Comparison of ENCODE assay signal across 8 cellular contexts in genomic region chr1:24725209-24725651, GRCh38. TPM values are rescaled to one million over a fixed set of nuclear protein-coding genes. Genes with fewer than 3 reads are reported as not detected.
DNase-seq lines count a peak whose midpoint lies in the region; ATAC-seq and TF ChIP-seq lines count a peak whose summit lies in the region.
"Had no signal": no experiment of that assay in that cellular context is flagged by ENCODE, and none has a peak within 500 bp of the region (broad histone marks: within the 10 kb centered on the region; RNA-seq: fewer than 3 reads in every experiment).

No MANE protein-coding gene starts in this region.

- intact Hi-C loops in tibial artery (cut with DNase I; ENCODE audit: low total_unique reads), result no loop called here

- POLR2A ChIA-PET in activated CD4-positive, alpha-beta memory T cell treated with anti-CD3 and anti-CD28 coated beads, Interleukin-2, amount 10 ng/mL, durations not matched to agents 7 days and 5 days (lab: Charles Lee), result no interaction called here

- H3K4me1 ChIP-seq in HUES6 (ENCODE audit: control insufficient read depth, insufficient read depth, low read length) (peaks cover 17% of the 10 kb centered on the region; the same call in 1 of the 2 replicates), liver (ENCODE audit: control insufficient read depth in 4 of 4, insufficient read depth in 4 of 4, low read length in 3 of 4) (peaks cover 0 to 3% (median 0%) of the 10 kb centered on the region in 4 donors), tibial artery (peaks cover 0 to 32% (median 17%) of the 10 kb centered on the region in 4 donors)

- peak overlapping the region in 4 of 5 experiments; percentile 32 to 92 (median 42) for H3K27ac Mint-ChIP-seq in brain
- H3K27ac Mint-ChIP-seq in activated CD4-positive, alpha-beta memory T cell treated with anti-CD3 and anti-CD28 coated beads, Interleukin-2, amount 10 ng/mL, durations not matched to agents 7 days and 5 days, result no peak overlapping the region

- DNase-seq in tibial artery (no peak), NAMALWA (ENCODE audit: low spot score) (no peak)
- no peak for DNase-seq in activated CD4-positive, alpha-beta memory T cell treated with anti-CD3 and anti-CD28 coated beads, Interleukin-2, amount 10 ng/mL, durations not matched to agents 7 days and 5 days
- DNase-seq: activated CD4-positive, CD25-positive, alpha-beta regulatory T cell treated with anti-CD3 and anti-CD28 coated beads, Interleukin-2, amount 50 U/mL, for 72 hours had no signal

- ATAC-seq in HG02938 (IDR thresholded peaks at IDR 0.05; ENCODE audit: unreplicated experiment), result no peak

- peaks cover 17% of the 10 kb centered on the region for H3K4me1 Mint-ChIP-seq in brain
- H3K4me1 Mint-ChIP-seq in activated CD4-positive, alpha-beta memory T cell treated with anti-CD3 and anti-CD28 coated beads, Interleukin-2, amount 10 ng/mL, durations not matched to agents 7 days and 5 days, result peaks cover 24% of the 10 kb centered on the region

- peaks cover 0 to 12% (median 0%) of the 10 kb centered on the region in 5 experiments for H3K9me3 Mint-ChIP-seq in brain
- H3K9me3 Mint-ChIP-seq in activated CD4-positive, alpha-beta memory T cell treated with anti-CD3 and anti-CD28 coated beads, Interleukin-2, amount 10 ng/mL, durations not matched to agents 7 days and 5 days, result peaks cover 4% of the 10 kb centered on the region

- no peaks in the 10 kb centered on the region for H3K36me3 Mint-ChIP-seq in brain
- H3K36me3 Mint-ChIP-seq in activated CD4-positive, alpha-beta memory T cell treated with anti-CD3 and anti-CD28 coated beads, Interleukin-2, amount 10 ng/mL, durations not matched to agents 7 days and 5 days (ENCODE audit: low read depth), result no peaks in the 10 kb centered on the region

- H3K27me3 ChIP-seq in HUES6 (ENCODE audit: control insufficient read depth, insufficient read depth, low read length), result no peaks in the 10 kb centered on the region
- no peaks in the 10 kb centered on the region for H3K27me3 ChIP-seq in liver (ENCODE audit: control insufficient read depth in 4 of 4, insufficient read depth in 4 of 4, low read length in 3 of 4)
- no peaks in the 10 kb centered on the region for H3K27me3 ChIP-seq in tibial artery

- H3K4me3 ChIP-seq in HUES6 (ENCODE audit: low read depth, low read length) (no peak overlapping the region), liver (ENCODE audit: low read depth in 1 of 3, low read length in 3 of 3) (no peak overlapping the region), tibial artery (no peak overlapping the region)

- H3K9ac ChIP-seq in HUES6 (ENCODE audit: low read length) (peak overlapping the region; percentile 27), liver (ENCODE audit: low read depth in 1 of 2, low read length in 2 of 2) (no peak overlapping the region)

- H3K4me3 Mint-ChIP-seq in brain, result peak overlapping the region in 2 of 5 experiments; percentile 37 to 51
- no peak overlapping the region for H3K4me3 Mint-ChIP-seq in activated CD4-positive, alpha-beta memory T cell treated with anti-CD3 and anti-CD28 coated beads, Interleukin-2, amount 10 ng/mL, durations not matched to agents 7 days and 5 days

- no peaks in the 10 kb centered on the region for H3K36me3 ChIP-seq in HUES6 (ENCODE audit: control insufficient read depth, insufficient read depth, low read length)
- H3K36me3 ChIP-seq in liver (ENCODE audit: control insufficient read depth in 4 of 4, insufficient read depth in 3 of 4, low read depth in 1 of 4, low read length in 3 of 4), result no peaks in the 10 kb centered on the region
- no peaks in the 10 kb centered on the region for H3K36me3 ChIP-seq in tibial artery

- peaks cover 4% of the 10 kb centered on the region for H3K27me3 Mint-ChIP-seq in brain
- peaks cover 2% of the 10 kb centered on the region for H3K27me3 Mint-ChIP-seq in activated CD4-positive, alpha-beta memory T cell treated with anti-CD3 and anti-CD28 coated beads, Interleukin-2, amount 10 ng/mL, durations not matched to agents 7 days and 5 days

- H3K9me3 ChIP-seq in HUES6 (ENCODE audit: control insufficient read depth, insufficient read depth, low read depth, low read length) (peaks cover 5% of the 10 kb centered on the region; the same call in 1 of the 2 replicates), liver (ENCODE audit: control insufficient read depth in 4 of 4, low read length in 3 of 4) (no peaks in the 10 kb centered on the region), tibial artery (no peaks in the 10 kb centered on the region)

- TF ChIP-seq RAD21 in liver (IDR thresholded peaks at IDR 0.05), result no peak

- WGBS in liver, result 64% methylated on average over 5 of the region's 5 CpGs

- TF ChIP-seq CTCF in brain (conservative IDR thresholded peaks at IDR 0.05) (no peak), liver (IDR thresholded peaks at IDR 0.05; ENCODE audit: low read depth, low read length, missing input control) (no peak), tibial artery (IDR thresholded peaks at IDR 0.05) (no peak)

- H3K27ac ChIP-seq in HUES6 (ENCODE audit: low read depth, low read length) (peak overlapping the region; percentile 58; the same call in 1 of the 2 replicates), liver (ENCODE audit: low read depth in 1 of 2, low read length in 2 of 2) (peak overlapping the region in 1 of 2 donors; percentile 23), tibial artery (peak overlapping the region; percentile 20 to 54)

- CTCF ChIA-PET in activated CD4-positive, alpha-beta memory T cell treated with anti-CD3 and anti-CD28 coated beads, Interleukin-2, amount 10 ng/mL, durations not matched to agents 7 days and 5 days (lab: Charles Lee), result interaction anchor here (0.8 kb wide), 1 partner anchor 37 kb away, joined by 3 read pairs; no protein-coding TSS in a partner anchor

TF ChIP-seq in liver, 16 proteins besides CTCF, POLR2A, EP300 and RAD21:
- no peak for TF ChIP-seq TAF1 (conservative IDR thresholded peaks at IDR 0.05)
- peak; percentile 11 for TF ChIP-seq NR2F2 (IDR thresholded peaks at IDR 0.05)
- TF ChIP-seq, protein P1, sequence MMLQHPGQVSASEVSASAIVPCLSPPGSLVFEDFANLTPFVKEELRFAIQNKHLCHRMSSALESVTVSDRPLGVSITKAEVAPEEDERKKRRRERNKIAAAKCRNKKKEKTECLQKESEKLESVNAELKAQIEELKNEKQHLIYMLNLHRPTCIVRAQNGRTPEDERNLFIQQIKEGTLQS (IDR thresholded peaks at IDR 0.05), result no peak

RNA-seq across cellular contexts. Expression of gene CLIC4, which starts 20.0 kb away (rescaled TPM):
- polyA plus RNA-seq in brain (ENCODE audit: insufficient read depth, low read depth, low replicate concordance) (148 TPM), liver (10 to 100 TPM; 15.0 to 20.6 TPM)
- total RNA-seq in liver, result 10 to 100 TPM; 36.1 to 40.7 TPM
- 10 to 100 TPM; 28.9 to 30.6 TPM for total RNA-seq in activated CD4-positive, alpha-beta memory T cell treated with anti-CD3 and anti-CD28 coated beads, Interleukin-2, amount 10 ng/mL, durations not matched to agents 7 days and 5 days
